1 cellular context compared by ENCODE assay signal in the genomic region with DNA sequence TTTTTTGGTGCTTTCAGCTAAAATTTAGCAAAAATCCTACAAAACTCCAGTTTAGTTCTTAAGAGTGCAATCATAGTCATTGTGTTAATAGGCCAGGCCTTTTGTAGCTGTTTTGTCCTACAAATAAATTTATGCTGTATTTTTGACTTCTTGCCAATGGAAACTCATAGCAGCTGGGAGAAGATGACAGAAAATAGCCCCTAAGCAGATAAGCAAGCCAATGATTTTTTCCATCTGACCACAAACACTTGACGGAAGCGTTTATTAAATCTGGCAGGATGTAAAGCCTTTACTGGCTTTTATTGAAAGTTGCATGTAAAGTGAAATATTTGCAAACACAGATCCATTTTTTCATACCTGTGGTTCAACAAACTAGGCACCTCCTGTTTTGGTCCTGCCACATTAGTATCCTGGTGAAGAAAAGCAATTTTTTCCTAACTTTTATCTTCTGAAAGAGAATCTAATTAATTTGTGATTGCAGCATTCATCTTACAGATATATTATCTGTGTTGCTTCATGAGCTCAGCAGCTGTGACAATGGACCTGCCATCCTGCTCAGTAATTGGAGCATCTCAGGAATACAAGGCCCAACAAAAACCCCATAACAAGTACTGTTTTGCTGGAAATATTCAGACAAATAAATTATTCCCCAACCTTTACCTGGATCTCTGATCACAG.
TF ChIP-seq lines count a peak whose summit lies in the region.

No MANE protein-coding gene starts in this region.

TF ChIP-seq in H1, 55 proteins besides CTCF, POLR2A, EP300 and RAD21 (continued from another document):
- TF ChIP-seq, protein P1, sequence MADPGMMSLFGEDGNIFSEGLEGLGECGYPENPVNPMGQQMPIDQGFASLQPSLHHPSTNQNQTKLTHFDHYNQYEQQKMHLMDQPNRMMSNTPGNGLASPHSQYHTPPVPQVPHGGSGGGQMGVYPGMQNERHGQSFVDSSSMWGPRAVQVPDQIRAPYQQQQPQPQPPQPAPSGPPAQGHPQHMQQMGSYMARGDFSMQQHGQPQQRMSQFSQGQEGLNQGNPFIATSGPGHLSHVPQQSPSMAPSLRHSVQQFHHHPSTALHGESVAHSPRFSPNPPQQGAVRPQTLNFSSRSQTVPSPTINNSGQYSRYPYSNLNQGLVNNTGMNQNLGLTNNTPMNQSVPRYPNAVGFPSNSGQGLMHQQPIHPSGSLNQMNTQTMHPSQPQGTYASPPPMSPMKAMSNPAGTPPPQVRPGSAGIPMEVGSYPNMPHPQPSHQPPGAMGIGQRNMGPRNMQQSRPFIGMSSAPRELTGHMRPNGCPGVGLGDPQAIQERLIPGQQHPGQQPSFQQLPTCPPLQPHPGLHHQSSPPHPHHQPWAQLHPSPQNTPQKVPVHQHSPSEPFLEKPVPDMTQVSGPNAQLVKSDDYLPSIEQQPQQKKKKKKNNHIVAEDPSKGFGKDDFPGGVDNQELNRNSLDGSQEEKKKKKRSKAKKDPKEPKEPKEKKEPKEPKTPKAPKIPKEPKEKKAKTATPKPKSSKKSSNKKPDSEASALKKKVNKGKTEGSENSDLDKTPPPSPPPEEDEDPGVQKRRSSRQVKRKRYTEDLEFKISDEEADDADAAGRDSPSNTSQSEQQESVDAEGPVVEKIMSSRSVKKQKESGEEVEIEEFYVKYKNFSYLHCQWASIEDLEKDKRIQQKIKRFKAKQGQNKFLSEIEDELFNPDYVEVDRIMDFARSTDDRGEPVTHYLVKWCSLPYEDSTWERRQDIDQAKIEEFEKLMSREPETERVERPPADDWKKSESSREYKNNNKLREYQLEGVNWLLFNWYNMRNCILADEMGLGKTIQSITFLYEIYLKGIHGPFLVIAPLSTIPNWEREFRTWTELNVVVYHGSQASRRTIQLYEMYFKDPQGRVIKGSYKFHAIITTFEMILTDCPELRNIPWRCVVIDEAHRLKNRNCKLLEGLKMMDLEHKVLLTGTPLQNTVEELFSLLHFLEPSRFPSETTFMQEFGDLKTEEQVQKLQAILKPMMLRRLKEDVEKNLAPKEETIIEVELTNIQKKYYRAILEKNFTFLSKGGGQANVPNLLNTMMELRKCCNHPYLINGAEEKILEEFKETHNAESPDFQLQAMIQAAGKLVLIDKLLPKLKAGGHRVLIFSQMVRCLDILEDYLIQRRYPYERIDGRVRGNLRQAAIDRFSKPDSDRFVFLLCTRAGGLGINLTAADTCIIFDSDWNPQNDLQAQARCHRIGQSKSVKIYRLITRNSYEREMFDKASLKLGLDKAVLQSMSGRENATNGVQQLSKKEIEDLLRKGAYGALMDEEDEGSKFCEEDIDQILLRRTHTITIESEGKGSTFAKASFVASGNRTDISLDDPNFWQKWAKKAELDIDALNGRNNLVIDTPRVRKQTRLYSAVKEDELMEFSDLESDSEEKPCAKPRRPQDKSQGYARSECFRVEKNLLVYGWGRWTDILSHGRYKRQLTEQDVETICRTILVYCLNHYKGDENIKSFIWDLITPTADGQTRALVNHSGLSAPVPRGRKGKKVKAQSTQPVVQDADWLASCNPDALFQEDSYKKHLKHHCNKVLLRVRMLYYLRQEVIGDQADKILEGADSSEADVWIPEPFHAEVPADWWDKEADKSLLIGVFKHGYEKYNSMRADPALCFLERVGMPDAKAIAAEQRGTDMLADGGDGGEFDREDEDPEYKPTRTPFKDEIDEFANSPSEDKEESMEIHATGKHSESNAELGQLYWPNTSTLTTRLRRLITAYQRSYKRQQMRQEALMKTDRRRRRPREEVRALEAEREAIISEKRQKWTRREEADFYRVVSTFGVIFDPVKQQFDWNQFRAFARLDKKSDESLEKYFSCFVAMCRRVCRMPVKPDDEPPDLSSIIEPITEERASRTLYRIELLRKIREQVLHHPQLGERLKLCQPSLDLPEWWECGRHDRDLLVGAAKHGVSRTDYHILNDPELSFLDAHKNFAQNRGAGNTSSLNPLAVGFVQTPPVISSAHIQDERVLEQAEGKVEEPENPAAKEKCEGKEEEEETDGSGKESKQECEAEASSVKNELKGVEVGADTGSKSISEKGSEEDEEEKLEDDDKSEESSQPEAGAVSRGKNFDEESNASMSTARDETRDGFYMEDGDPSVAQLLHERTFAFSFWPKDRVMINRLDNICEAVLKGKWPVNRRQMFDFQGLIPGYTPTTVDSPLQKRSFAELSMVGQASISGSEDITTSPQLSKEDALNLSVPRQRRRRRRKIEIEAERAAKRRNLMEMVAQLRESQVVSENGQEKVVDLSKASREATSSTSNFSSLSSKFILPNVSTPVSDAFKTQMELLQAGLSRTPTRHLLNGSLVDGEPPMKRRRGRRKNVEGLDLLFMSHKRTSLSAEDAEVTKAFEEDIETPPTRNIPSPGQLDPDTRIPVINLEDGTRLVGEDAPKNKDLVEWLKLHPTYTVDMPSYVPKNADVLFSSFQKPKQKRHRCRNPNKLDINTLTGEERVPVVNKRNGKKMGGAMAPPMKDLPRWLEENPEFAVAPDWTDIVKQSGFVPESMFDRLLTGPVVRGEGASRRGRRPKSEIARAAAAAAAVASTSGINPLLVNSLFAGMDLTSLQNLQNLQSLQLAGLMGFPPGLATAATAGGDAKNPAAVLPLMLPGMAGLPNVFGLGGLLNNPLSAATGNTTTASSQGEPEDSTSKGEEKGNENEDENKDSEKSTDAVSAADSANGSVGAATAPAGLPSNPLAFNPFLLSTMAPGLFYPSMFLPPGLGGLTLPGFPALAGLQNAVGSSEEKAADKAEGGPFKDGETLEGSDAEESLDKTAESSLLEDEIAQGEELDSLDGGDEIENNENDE (IDR thresholded peaks at IDR 0.05; ENCODE audit: insufficient replicate concordance, low read length), result no peak
- no peak for TF ChIP-seq TAF1 (IDR thresholded peaks at IDR 0.05; ENCODE audit: low read depth, low read length)
- TF ChIP-seq, protein P2, sequence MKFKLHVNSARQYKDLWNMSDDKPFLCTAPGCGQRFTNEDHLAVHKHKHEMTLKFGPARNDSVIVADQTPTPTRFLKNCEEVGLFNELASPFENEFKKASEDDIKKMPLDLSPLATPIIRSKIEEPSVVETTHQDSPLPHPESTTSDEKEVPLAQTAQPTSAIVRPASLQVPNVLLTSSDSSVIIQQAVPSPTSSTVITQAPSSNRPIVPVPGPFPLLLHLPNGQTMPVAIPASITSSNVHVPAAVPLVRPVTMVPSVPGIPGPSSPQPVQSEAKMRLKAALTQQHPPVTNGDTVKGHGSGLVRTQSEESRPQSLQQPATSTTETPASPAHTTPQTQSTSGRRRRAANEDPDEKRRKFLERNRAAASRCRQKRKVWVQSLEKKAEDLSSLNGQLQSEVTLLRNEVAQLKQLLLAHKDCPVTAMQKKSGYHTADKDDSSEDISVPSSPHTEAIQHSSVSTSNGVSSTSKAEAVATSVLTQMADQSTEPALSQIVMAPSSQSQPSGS (IDR thresholded peaks at IDR 0.05; ENCODE audit: low read length), result no peak
- TF ChIP-seq BCL11A (IDR thresholded peaks at IDR 0.05; ENCODE audit: low read depth in 2 of 2, low read length in 2 of 2), result no peak
- TF ChIP-seq ZNF274 (IDR thresholded peaks at IDR 0.05; ENCODE audit: borderline replicate concordance, extremely low read depth, low read length), result no peak
- no peak for TF ChIP-seq SRF (IDR thresholded peaks at IDR 0.05; ENCODE audit: low read depth, low read length)
- no peak for TF ChIP-seq SP2 (IDR thresholded peaks at IDR 0.05; ENCODE audit: low read length)
- no peak for TF ChIP-seq EGR1 (IDR thresholded peaks at IDR 0.05; ENCODE audit: borderline replicate concordance, low read depth, low read length)
- no peak for TF ChIP-seq GTF2F1 (IDR thresholded peaks at IDR 0.05; ENCODE audit: borderline replicate concordance, low read depth, low read length)
- TF ChIP-seq SIN3A (conservative IDR thresholded peaks at IDR 0.05 in 1 of 2, IDR thresholded peaks at IDR 0.05 in 1 of 2; ENCODE audit: low read depth in 1 of 2, low read length in 2 of 2), result no peak
- no peak for TF ChIP-seq SP1 (IDR thresholded peaks at IDR 0.05; ENCODE audit: low read depth, low read length)
